ENCODE assay signal across 17 cellular contexts in genomic region chr11:95444309-95445202, GRCh38.
DNase-seq lines count a peak whose midpoint lies in the region; ATAC-seq and TF ChIP-seq lines count a peak whose summit lies in the region.
"Had no signal": no experiment of that assay in that cellular context is flagged by ENCODE, and none has a peak within 500 bp of the region (broad histone marks: within the 10 kb centered on the region; RNA-seq: fewer than 3 reads in every experiment).

No MANE protein-coding gene starts in this region.

- H3K4me1 ChIP-seq in prostate gland (replicated peaks) (no peaks in the 10 kb centered on the region), tibial artery (no peaks in the 10 kb centered on the region)
- H3K4me1 ChIP-seq: A549, SJCRH30 had no signal

- WGBS in prostate gland: 43% methylated on average over 5 of the region's 5 CpGs

- H3K27me3 ChIP-seq in prostate gland (replicated peaks; ENCODE audit: insufficient read depth) (no peaks in the 10 kb centered on the region), tibial artery (no peaks in the 10 kb centered on the region)
- H3K27me3 ChIP-seq: SJCRH30 had no signal

- CTCF ChIA-PET in activated CD4-positive, alpha-beta T cell treated with anti-CD3 and anti-CD28 coated beads for 36 hours (lab: Charles Lee): interaction anchor here (0.8 to 1.4 kb wide), 5 partner anchors 10 to 338 kb away, joined by 3 to 4 read pairs (median 4); no protein-coding TSS in a partner anchor

- no peaks in the 10 kb centered on the region for H3K9me3 Mint-ChIP-seq in activated CD4-positive, alpha-beta T cell treated with anti-CD3 and anti-CD28 coated beads for 36 hours (ENCODE audit: low read depth)

- H3K9me3 ChIP-seq in prostate gland (no peaks in the 10 kb centered on the region), tibial artery (no peaks in the 10 kb centered on the region)
- H3K9me3 ChIP-seq: A549, SJCRH30 had no signal

- no peak overlapping the region for H3K4me3 ChIP-seq in epithelial cell of esophagus (ENCODE audit: low read length)
- H3K4me3 ChIP-seq in prostate gland: no peak overlapping the region
- no peak overlapping the region for H3K4me3 ChIP-seq in tibial artery
- H3K4me3 ChIP-seq: A549, SJCRH30 had no signal

- TF ChIP-seq POLR2A in prostate gland (IDR thresholded peaks at IDR 0.05): no peak

- intact Hi-C loops in prostate gland (cut with DNase I) (no loop called here), tibial artery (cut with DNase I; ENCODE audit: low total_unique reads) (no loop called here), sciatic nerve (cut with DNase I) (no loop called here)
- intact Hi-C loops in activated CD4-positive, alpha-beta T cell treated with anti-CD3 and anti-CD28 coated beads for 36 hours (cut with DNase I, micrococcal nuclease): no loop called here

- peak; percentile 2 for DNase-seq in DMS 273 treated with DMSO at 0.1 percent for 48 hours (lab: John Stamatoyannopoulos, UW)
- peak; percentile 25 for DNase-seq in NCI-H524 treated with DMSO at 0.1 percent for 48 hours (lab: John Stamatoyannopoulos, UW)
- DNase-seq in epithelial cell of esophagus (ENCODE audit: low read depth): peak; percentile 85
- peak; percentile 23 for DNase-seq in prostate gland (ENCODE audit: low spot score)
- no peak for DNase-seq in tibial artery
- no peak for DNase-seq in sciatic nerve (ENCODE audit: low spot score)
- DNase-seq in activated CD4-positive, alpha-beta T cell treated with anti-CD3 and anti-CD28 coated beads for 36 hours: no peak
- DNase-seq: AML-193, Calu3, DND-41, GDM1, KBM-7, NCI-H1105, NCI-H1694 treated with DMSO at 0.1 percent for 48 hours, NCI-H446, SJCRH30 had no signal

- no peak for ATAC-seq in sciatic nerve
- ATAC-seq in activated CD4-positive, alpha-beta T cell treated with anti-CD3 and anti-CD28 coated beads for 36 hours: no peak
- ATAC-seq: A549 had no signal

- peaks cover 9% of the 10 kb centered on the region for H3K4me1 Mint-ChIP-seq in activated CD4-positive, alpha-beta T cell treated with anti-CD3 and anti-CD28 coated beads for 36 hours

- no peaks in the 10 kb centered on the region for H3K36me3 Mint-ChIP-seq in activated CD4-positive, alpha-beta T cell treated with anti-CD3 and anti-CD28 coated beads for 36 hours (ENCODE audit: low read depth)

- no peak overlapping the region for H3K27ac Mint-ChIP-seq in activated CD4-positive, alpha-beta T cell treated with anti-CD3 and anti-CD28 coated beads for 36 hours

- H3K4me3 Mint-ChIP-seq in activated CD4-positive, alpha-beta T cell treated with anti-CD3 and anti-CD28 coated beads for 36 hours: no peak overlapping the region

- no peaks in the 10 kb centered on the region for H3K27me3 Mint-ChIP-seq in activated CD4-positive, alpha-beta T cell treated with anti-CD3 and anti-CD28 coated beads for 36 hours

- H3K36me3 ChIP-seq in prostate gland (no peaks in the 10 kb centered on the region), tibial artery (no peaks in the 10 kb centered on the region)
- H3K36me3 ChIP-seq: SJCRH30 had no signal

- POLR2A ChIA-PET in activated CD4-positive, alpha-beta T cell treated with anti-CD3 and anti-CD28 coated beads for 36 hours (lab: Charles Lee): no interaction called here

- no peak overlapping the region for H3K27ac ChIP-seq in prostate gland
- no peak overlapping the region for H3K27ac ChIP-seq in tibial artery
- H3K27ac ChIP-seq: A549, SJCRH30 had no signal

- TF ChIP-seq CTCF in epithelial cell of esophagus (IDR thresholded peaks at IDR 0.05; ENCODE audit: insufficient read depth, low read depth, low read length, missing control alignments) (no peak), prostate gland (IDR thresholded peaks at IDR 0.05) (no peak), tibial artery (IDR thresholded peaks at IDR 0.05) (no peak)

Comparison
In these comparisons a context has a peak if more than half of its experiments do, and no peak if none do; other contexts are left out.
1. DNase-seq: peak in DMS 273 treated with DMSO at 0.1 percent for 48 hours (single experiment), NCI-H524 treated with DMSO at 0.1 percent for 48 hours (single experiment), epithelial cell of esophagus (single experiment) and prostate gland (single experiment); none in tibial artery (0 of 2), sciatic nerve (single experiment) and activated CD4-positive, alpha-beta T cell treated with anti-CD3 and anti-CD28 coated beads for 36 hours (single experiment).